ENCODE assay signal across 21 cellular contexts in genomic region chr7:122155566-122155965, GRCh38. TPM values are rescaled to one million over a fixed set of nuclear protein-coding genes. Genes with fewer than 3 reads are reported as not detected.
DNase-seq lines count a peak whose midpoint lies in the region; ATAC-seq, FAIRE-seq and TF ChIP-seq lines count a peak whose summit lies in the region.
"Had no signal": no experiment of that assay in that cellular context is flagged by ENCODE, and none has a peak within 500 bp of the region (broad histone marks: within the 10 kb centered on the region; RNA-seq: fewer than 3 reads in every experiment).

No MANE protein-coding gene starts in this region.

- no peak for TF ChIP-seq POLR2A in esophagus muscularis mucosa (IDR thresholded peaks at IDR 0.05; ENCODE audit: low read depth)

- H3K9me3 ChIP-seq in HUES6 (ENCODE audit: control insufficient read depth, insufficient read depth, low read depth, low read length) (peaks cover 3% of the 10 kb centered on the region; the same call in 1 of the 2 replicates), esophagus muscularis mucosa (no peaks in the 10 kb centered on the region), pancreas (no peaks in the 10 kb centered on the region)
- H3K9me3 ChIP-seq: HAP-1, SJCRH30 had no signal

- H3K4me3 ChIP-seq in AG10803 (ENCODE audit: low read length) (no peak overlapping the region), HUES6 (ENCODE audit: low read depth, low read length) (no peak overlapping the region), esophagus muscularis mucosa (no peak overlapping the region), pancreas (no peak overlapping the region)
- H3K4me3 ChIP-seq: HAP-1, SJCRH30 had no signal

- no peak overlapping the region for H3K9ac ChIP-seq in HUES6 (ENCODE audit: low read length)

- H3K27ac ChIP-seq in HUES6 (ENCODE audit: low read depth, low read length) (0 out of 2 replicates have a peak overlapping the region, but pooled peaks have one; percentile 30), esophagus muscularis mucosa (replicated peaks in 1 of 4) (no peak overlapping the region), pancreas (no peak overlapping the region)
- H3K27ac ChIP-seq: SJCRH30 had no signal

- DNase-seq in AG10803 (ENCODE audit: low read depth) = peak; percentile 10
- peak; percentile 28 for DNase-seq in astrocyte of the hippocampus (ENCODE audit: low read depth, low spot score)
- peak; percentile 57 for DNase-seq in islet precursor cell
- no peak for DNase-seq in esophagus muscularis mucosa (ENCODE audit: extremely low spot score)
- DNase-seq in pancreas = no peak
- DNase-seq: 8988T, DMS53, NCI-H1694 treated with DMSO at 0.1 percent for 48 hours, NCI-H2081 treated with DMSO at 0.1 percent for 48 hours, NCI-H2171 treated with DMSO at 0.1 percent for 48 hours, NCI-H446, NCI-H526, OCI-M1, SJCRH30 had no signal

- TF ChIP-seq CTCF in AG10803 (conservative IDR thresholded peaks at IDR 0.05; ENCODE audit: low read length) (no peak), esophagus muscularis mucosa (IDR thresholded peaks at IDR 0.05) (no peak), pancreas (IDR thresholded peaks at IDR 0.05) (no peak)

- FAIRE-seq in pancreas (lab: Jason Lieb, UNC) = no peak
- FAIRE-seq: D721Med, HTR-8/SVneo, RCC 7860 had no signal

- TF ChIP-seq EP300 in esophagus muscularis mucosa (IDR thresholded peaks at IDR 0.05) = no peak

- no peak for ATAC-seq in GM18861 (IDR thresholded peaks at IDR 0.05; ENCODE audit: unreplicated experiment)
- no peak for ATAC-seq in HG03135 (IDR thresholded peaks at IDR 0.05; ENCODE audit: unreplicated experiment)
- no peak for ATAC-seq in pancreas

- H3K4me1 ChIP-seq in HUES6 (ENCODE audit: control insufficient read depth, insufficient read depth, low read length) (peaks cover 17% of the 10 kb centered on the region; the same call in 1 of the 2 replicates), esophagus muscularis mucosa (no peaks in the 10 kb centered on the region), pancreas (no peaks in the 10 kb centered on the region)
- H3K4me1 ChIP-seq: HAP-1, SJCRH30 had no signal

- no peaks in the 10 kb centered on the region for H3K27me3 ChIP-seq in HUES6 (ENCODE audit: control insufficient read depth, insufficient read depth, low read length)
- no peaks in the 10 kb centered on the region for H3K27me3 ChIP-seq in esophagus muscularis mucosa
- H3K27me3 ChIP-seq in pancreas = no peaks in the 10 kb centered on the region
- H3K27me3 ChIP-seq: SJCRH30 had no signal

- H3K36me3 ChIP-seq in HUES6 (ENCODE audit: control insufficient read depth, insufficient read depth, low read length) = no peaks in the 10 kb centered on the region
- H3K36me3 ChIP-seq in esophagus muscularis mucosa = no peaks in the 10 kb centered on the region
- H3K36me3 ChIP-seq in pancreas = no peaks in the 10 kb centered on the region
- H3K36me3 ChIP-seq: HAP-1, SJCRH30 had no signal

- intact Hi-C loops in esophagus muscularis mucosa (cut with DNase I) (no loop called here), pancreas (cut with DNase I) (no loop called here)

- 68% methylated on average over 2 of the region's 2 CpGs for WGBS in esophagus muscularis mucosa
- 51 to 63% methylated on average over 2 of the region's 2 CpGs for WGBS in pancreas, 2 donors

RNA-seq across cellular contexts. Expression of gene AASS, which starts 11.5 kb away (rescaled TPM):
- total RNA-seq in esophagus muscularis mucosa = 10 to 100 TPM; 27.4 to 63.6 (median 38.1) TPM
- 10 to 100 TPM in 3 of 6 donors, 1 to 10 TPM in 3; 5.9 to 16.9 (median 10.0) TPM for total RNA-seq in pancreas
- polyA plus RNA-seq in pancreas = 10 to 100 TPM; 10.5 to 13.3 TPM

Comparison
In these comparisons a context has a peak if more than half of its experiments do, and no peak if none do; other contexts are left out.
1. DNase-seq: peak in AG10803 (single experiment), astrocyte of the hippocampus (single experiment) and islet precursor cell (single experiment); none in esophagus muscularis mucosa (single experiment) and pancreas (0 of 6).